Comparison of ENCODE assay signal across 1 cellular context in the genomic region with DNA sequence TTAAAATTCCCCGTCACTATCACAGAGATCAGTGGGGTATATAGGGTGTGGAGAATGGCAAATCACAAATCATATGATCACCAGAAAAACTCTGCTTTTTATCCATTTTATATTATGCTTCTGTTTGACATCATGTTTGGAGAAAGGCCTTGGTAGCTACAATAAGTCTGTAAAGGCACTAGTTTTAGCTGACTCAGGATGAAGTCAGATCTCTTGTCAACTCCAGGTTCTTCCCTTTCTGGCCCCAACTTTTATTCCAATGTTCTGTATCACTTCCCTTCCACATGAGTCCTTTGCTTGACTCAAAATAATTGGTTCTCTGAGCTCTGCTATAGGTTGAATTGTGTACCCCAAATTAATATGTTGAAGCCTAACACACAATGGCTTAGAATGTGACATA.
TF ChIP-seq lines count a peak whose summit lies in the region.

No MANE protein-coding gene starts in this region.

TF ChIP-seq in IMR-90, 13 proteins besides CTCF, POLR2A, EP300 and RAD21 (continued from another document):
- TF ChIP-seq BHLHE40 (IDR thresholded peaks at IDR 0.05; ENCODE audit: low read depth, low read length) (no peak), SMC3 (IDR thresholded peaks at IDR 0.05; ENCODE audit: low read depth, low read length) (no peak)
